ENCODE assay signal across 8 cellular contexts in the genomic region with DNA sequence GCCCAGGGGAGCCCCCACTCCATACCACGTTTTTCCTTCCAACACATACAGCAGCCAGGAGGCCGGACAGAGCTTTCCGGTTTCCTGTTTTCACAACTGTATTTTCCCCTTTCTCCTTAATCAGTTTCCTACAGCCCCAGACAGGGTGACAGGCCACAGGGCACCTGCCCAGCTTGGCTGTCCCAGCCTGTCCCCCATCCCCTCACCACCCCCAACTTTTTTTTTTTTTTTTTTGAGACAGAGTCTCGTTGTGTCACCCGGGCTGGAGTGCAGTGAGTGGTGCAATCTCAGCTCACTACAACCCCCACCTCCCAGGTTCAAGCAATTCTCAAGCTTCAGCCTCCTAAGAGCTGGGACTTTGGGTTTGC. TPM values are rescaled to one million over a fixed set of nuclear protein-coding genes. Genes with fewer than 3 reads are reported as not detected.
DNase-seq lines count a peak whose midpoint lies in the region; ATAC-seq and TF ChIP-seq lines count a peak whose summit lies in the region.

No MANE protein-coding gene starts in this region.

- H3K4me1 ChIP-seq in Panc1 (ENCODE audit: control insufficient read depth, insufficient read depth, low read length) = peaks cover 50% of the 10 kb centered on the region
- peaks cover 26% of the 10 kb centered on the region for H3K4me1 ChIP-seq in fibroblast of lung (ENCODE audit: control insufficient read depth, extremely low read depth, insufficient read depth, low read length)
- H3K4me1 ChIP-seq in skeletal muscle tissue (ENCODE audit: control insufficient read depth in 3 of 3, insufficient read depth in 3 of 3, low read length in 3 of 3) = peaks cover 30 to 50% (median 39%) of the 10 kb centered on the region in 3 donors

- TSS peak; percentile 90 for BruUV-seq in Panc1 (replicated peaks; lab: Mats Ljungman, UMichigan)

- H2AFZ ChIP-seq in fibroblast of lung (ENCODE audit: low read length) = peak overlapping the region; percentile 68

- H3K27ac ChIP-seq in Panc1 (ENCODE audit: low read length) (peak overlapping the region; percentile 96), fibroblast of lung (ENCODE audit: insufficient read depth, low read length) (peak overlapping the region; percentile 89), skeletal muscle tissue (ENCODE audit: low read depth, low read length) (peak overlapping the region; percentile 97)

- peak overlapping the region; percentile 24 to 47 for H3K4me3 ChIP-seq in Panc1 (ENCODE audit: low read depth in 2 of 2, low read length in 2 of 2)
- H3K4me3 ChIP-seq in fibroblast of lung (replicated peaks in 1 of 4; ENCODE audit: control extremely low read depth in 1 of 4, insufficient read depth in 1 of 4, low read depth in 3 of 4, low read length in 4 of 4) = peak overlapping the region in 2 of 4 experiments; percentile 10 to 44
- H3K4me3 ChIP-seq in skeletal muscle tissue (ENCODE audit: low read length in 3 of 3) = peak overlapping the region; percentile 64 to 70 (median 66)

- H3K27me3 ChIP-seq in Panc1 (ENCODE audit: control insufficient read depth, insufficient read depth, low read length) (no peaks in the 10 kb centered on the region), fibroblast of lung (ENCODE audit: control insufficient read depth, insufficient read depth, low read length) (no peaks in the 10 kb centered on the region), skeletal muscle tissue (ENCODE audit: control insufficient read depth in 3 of 3, insufficient read depth in 3 of 3, low read length in 3 of 3) (no peaks in the 10 kb centered on the region)

- peak overlapping the region; percentile 45 for H3K9ac ChIP-seq in fibroblast of lung (ENCODE audit: insufficient read depth, low read length)
- H3K9ac ChIP-seq in skeletal muscle tissue (ENCODE audit: low read depth in 1 of 3, low read length in 3 of 3) = peak overlapping the region; percentile 85 to 86 (median 85)

- H3K36me3 ChIP-seq in Panc1 (ENCODE audit: control insufficient read depth, insufficient read depth, low read length) (no peaks in the 10 kb centered on the region), fibroblast of lung (ENCODE audit: control insufficient read depth, insufficient read depth, low read length) (no peaks in the 10 kb centered on the region), skeletal muscle tissue (ENCODE audit: control insufficient read depth in 3 of 3, insufficient read depth in 3 of 3, low read length in 3 of 3) (no peaks in the 10 kb centered on the region)

- TF ChIP-seq CTCF in Panc1 (IDR thresholded peaks at IDR 0.05) = no peak
- no peak for TF ChIP-seq CTCF in fibroblast of lung (conservative IDR thresholded peaks at IDR 0.05 in 1 of 2, IDR thresholded peaks at IDR 0.05 in 1 of 2; ENCODE audit: low read depth in 1 of 2, low read length in 2 of 2)

- peak overlapping the region; percentile 42 for H3K4me2 ChIP-seq in fibroblast of lung (ENCODE audit: extremely low read depth, insufficient read depth, low read length)

- H3K79me2 ChIP-seq in fibroblast of lung (ENCODE audit: control insufficient read depth, insufficient read depth, low read length) = no peaks in the 10 kb centered on the region

- in situ Hi-C loops in Panc1 (cut with HindIII; ENCODE audit: low pct_unique_long_range_greater_than_20kb, low sequenced_read_pairs) = no loop called here

- no peaks in the 10 kb centered on the region for H4K20me1 ChIP-seq in fibroblast of lung (ENCODE audit: control insufficient read depth, extremely low read depth, insufficient read depth, low read length)

- H3K9me3 ChIP-seq in Panc1 (ENCODE audit: control insufficient read depth, insufficient read depth, low read depth, low read length) = no peaks in the 10 kb centered on the region
- H3K9me3 ChIP-seq in fibroblast of lung (ENCODE audit: control insufficient read depth, insufficient read depth, low read depth, low read length) = no peaks in the 10 kb centered on the region
- no peaks in the 10 kb centered on the region for H3K9me3 ChIP-seq in skeletal muscle tissue (ENCODE audit: control insufficient read depth in 3 of 3, low read length in 3 of 3)

- CTCF ChIA-PET in Panc1 (lab: Charles Lee) = interaction anchor here (0.5 to 2.2 kb wide), 6 partner anchors 11 to 125 kb away, joined by 3 to 23 read pairs (median 4); no protein-coding TSS in a partner anchor

- DNase-seq in Panc1 (ENCODE audit: low read depth, low spot score) (no peak), fibroblast of lung (ENCODE audit: low read depth in 2 of 2) (peak; percentile 16 to 28), occipital lobe (lab: John Stamatoyannopoulos, UW) (no peak), middle frontal gyrus (ENCODE audit: extremely low spot score, low spot score) (no peak), islet precursor cell (no peak), T1000 (lab: John Stamatoyannopoulos, UW) (no peak)

- POLR2A ChIA-PET in Panc1 (lab: Charles Lee) = interaction anchor here (0.6 to 0.9 kb wide), 5 partner anchors 11 to 68 kb away, joined by 3 to 20 read pairs (median 4); no protein-coding TSS in a partner anchor

- ATAC-seq in GM21447 (IDR thresholded peaks at IDR 0.05; ENCODE audit: unreplicated experiment) (peak; percentile 27), Panc1 (peak; percentile 23)

- intact Hi-C loops in Panc1 (cut with micrococcal nuclease; ENCODE audit: unreplicated experiment) = no loop called here

RNA-seq across cellular contexts. Expression of gene HSPB1, which starts 10.3 kb away (rescaled TPM):
- total RNA-seq in Panc1 (2021; ENCODE audit: unreplicated experiment) (422 TPM), fibroblast of lung (36.2 and 70.0 TPM in 2 replicates), skeletal muscle tissue (80.4 TPM), occipital lobe (2.7 TPM)
- polyA plus RNA-seq in Panc1 (2012; ENCODE audit: insufficient read length) = 1,072 TPM
- 234 and 235 TPM in 2 replicates for polyA plus RNA-seq in fibroblast of lung
- 950 and 998 TPM in 2 replicates for polyA plus RNA-seq in fibroblast of lung (2012)
- 199 and 349 TPM in 2 replicates for polyA minus RNA-seq in fibroblast of lung (ENCODE audit: low replicate concordance)

Comparison
In these comparisons a context has a peak if more than half of its experiments do, and no peak if none do; other contexts are left out.
1. DNase-seq: peak in fibroblast of lung (2 of 2); none in Panc1 (single experiment), occipital lobe (single experiment), middle frontal gyrus (single experiment), islet precursor cell (single experiment) and T1000 (single experiment).
2. RNA of gene HSPB1, which starts 10.3 kb away (total RNA-seq): 422 TPM in Panc1 (single experiment), 80.4 TPM in skeletal muscle tissue (single experiment) and 36.2 to 70.0 TPM in fibroblast of lung; 2.7 TPM in occipital lobe (single experiment); every median in the first group is over 10 times any median in the second.
3. Peak in every context shown above with its lines, with median percentiles within 50 percentile points of each other: H3K27ac ChIP-seq.